Comparison of ENCODE assay signal across 29 cellular contexts in genomic region chrX:88366314-88366713, GRCh38.
"Had no signal": no experiment of that assay in that cellular context is flagged by ENCODE, and none has a peak within 500 bp of the region (broad histone marks: within the 10 kb centered on the region; RNA-seq: fewer than 3 reads in every experiment).

No MANE protein-coding gene starts in this region.

- DNase-seq: colonic mucosa; cortex of kidney; dermis blood vessel endothelial cell; dorsolateral prefrontal cortex; effector CD4-positive, alpha-beta T cell; effector CD8-positive, alpha-beta T cell; effector memory CD4-positive, alpha-beta T cell; effector memory CD8-positive, alpha-beta T cell; endodermal cell; erythroblast; esophagus squamous epithelium; foreskin fibroblast; foreskin keratinocyte; foreskin melanocyte; gastrocnemius medialis; glutamatergic neuron; head of caudate nucleus; heart left ventricle; heart right ventricle had no signal

- H3K27ac ChIP-seq: colonic mucosa, coronary artery, dorsolateral prefrontal cortex, epithelial cell of prostate, esophagus muscularis mucosa, esophagus squamous epithelium, foreskin keratinocyte, gastrocnemius medialis, gastroesophageal sphincter, heart left ventricle, heart right ventricle, hepatocyte had no signal

- H3K27me3 Mint-ChIP-seq: dendritic cell treated with granulocyte-macrophage colony-stimulating factor and Interleukin-4, amounts not matched to agents 40 ng/mL and 50 ng/mL, for 4 days; effector memory CD8-positive, alpha-beta T cell had no signal

- H3K4me3 Mint-ChIP-seq: dendritic cell treated with granulocyte-macrophage colony-stimulating factor and Interleukin-4, amounts not matched to agents 40 ng/mL and 50 ng/mL, for 4 days; effector memory CD8-positive, alpha-beta T cell; endodermal cell had no signal

- H3K27me3 ChIP-seq: colonic mucosa, esophagus muscularis mucosa, esophagus squamous epithelium, foreskin keratinocyte, gastrocnemius medialis, gastroesophageal sphincter, heart left ventricle, heart right ventricle, hepatocyte had no signal

- H3K4me1 ChIP-seq: colonic mucosa, esophagus muscularis mucosa, esophagus squamous epithelium, foreskin keratinocyte, gastrocnemius medialis, gastroesophageal sphincter, heart left ventricle, heart right ventricle had no signal

- H3K36me3 ChIP-seq: colonic mucosa, esophagus muscularis mucosa, esophagus squamous epithelium, gastrocnemius medialis, gastroesophageal sphincter, heart left ventricle, heart right ventricle had no signal

- ATAC-seq: effector memory CD8-positive, alpha-beta T cell; esophagus mucosa; foreskin keratinocyte; gastrocnemius medialis; gastroesophageal sphincter; heart left ventricle; heart right ventricle had no signal

- H3K4me3 ChIP-seq: colonic mucosa, coronary artery, dorsolateral prefrontal cortex, esophagus muscularis mucosa, esophagus squamous epithelium, gastrocnemius medialis, gastroesophageal sphincter, heart left ventricle, heart right ventricle, hepatocyte had no signal

- H3K27ac Mint-ChIP-seq: dendritic cell treated with granulocyte-macrophage colony-stimulating factor and Interleukin-4, amounts not matched to agents 40 ng/mL and 50 ng/mL, for 4 days; effector memory CD8-positive, alpha-beta T cell; endodermal cell had no signal

- H3K4me2 ChIP-seq: hepatocyte had no signal

- H2AFZ ChIP-seq: hepatocyte had no signal

- H3K79me2 ChIP-seq: hepatocyte had no signal

- FAIRE-seq: endometrium, endothelial cell of umbilical vein, frontal cortex had no signal

- H3K4me1 Mint-ChIP-seq: endodermal cell had no signal

- H3K9me3 ChIP-seq: colonic mucosa, gastrocnemius medialis, gastroesophageal sphincter had no signal
